31 cellular contexts compared by ENCODE assay signal in genomic region chr16:52556083-52556482, GRCh38. TPM values are rescaled to one million over a fixed set of nuclear protein-coding genes. Genes with fewer than 3 reads are reported as not detected.
"Had no signal": no experiment of that assay in that cellular context is flagged by ENCODE, and none has a peak within 500 bp of the region (broad histone marks: within the 10 kb centered on the region; RNA-seq: fewer than 3 reads in every experiment).

No MANE protein-coding gene starts in this region.

- H3K4me3 Mint-ChIP-seq: natural killer cell; nephron; neural progenitor cell; stimulated activated memory B cell treated with anti-CD40 and anti-IgM and Interleukin-4, amounts not matched to agents 10 μg/mL and 1 μg/mL and 100 μg/mL, for 72 hours; stimulated activated naive CD8-positive, alpha-beta T cell treated with anti-CD3 and anti-CD28 coated beads, Interleukin-15, amount 100 ng/mL, for 72 hours; type B pancreatic cell had no signal

- H3K79me2 ChIP-seq: parathyroid adenoma had no signal

- H2AFZ ChIP-seq: neural progenitor cell, parathyroid adenoma had no signal

- DNase-seq: natural killer cell; occipital lobe; ovary; posterior cingulate gyrus; psoas muscle; right cardiac atrium; spleen; stimulated activated CD4-positive, alpha-beta T cell treated with anti-CD3 and anti-CD28 coated beads, Interleukin-12 subunit alpha, Interleukin-12 subunit beta, amount 100 ng/mL, for 4 hours; stimulated activated CD4-positive, alpha-beta T cell treated with anti-CD3 and anti-CD28 coated beads, Interleukin-1b, Interleukin-23, amount 100 ng/mL, for 48 hours; stimulated activated CD4-positive, alpha-beta T cell treated with anti-CD3 and anti-CD28 coated beads, Interleukin-4, amount 100 ng/mL, for 1 hour; stimulated activated CD4-positive, alpha-beta T cell treated with anti-CD3 and anti-CD28 coated beads, Interleukin-4, amount 100 ng/mL, for 4 hours; stimulated activated CD8-positive, alpha-beta memory T cell treated with anti-CD3 and anti-CD28 coated beads, Interleukin-4, amount 100 ng/mL, for 48 hours; stimulated activated naive CD4-positive, alpha-beta T cell; stimulated activated naive CD8-positive, alpha-beta T cell treated with anti-CD3 and anti-CD28 coated beads, Interleukin-15, amount 100 ng/mL, for 72 hours; stimulated activated naive CD8-positive, alpha-beta T cell treated with anti-CD3 and anti-CD28 coated beads, Interleukin-15, Interleukin-2, amounts not matched to agents 100 U/mL and 50 U/mL, for 24 hours; substantia nigra; testis; tibial artery; transverse colon; upper lobe of right lung; uterus had no signal

- H3K9me3 Mint-ChIP-seq: stimulated activated naive CD8-positive, alpha-beta T cell treated with anti-CD3 and anti-CD28 coated beads, Interleukin-15, amount 100 ng/mL, for 72 hours had no signal

- H3K36me3 ChIP-seq: neural progenitor cell, ovary, spleen, suprapubic skin, tibial artery, transverse colon, upper lobe of right lung, uterus had no signal

- H3K9ac ChIP-seq: neural progenitor cell, parathyroid adenoma had no signal

- H3K27ac ChIP-seq: neural progenitor cell, ovary, parathyroid adenoma, psoas muscle, skin epidermis, spleen, suprapubic skin, testis, tibial artery, upper lobe of right lung, uterus had no signal

- H3K4me2 ChIP-seq: neural progenitor cell, smooth muscle cell had no signal

- H3K27ac Mint-ChIP-seq: natural killer cell; nephron; neural progenitor cell; progenitor cell of endocrine pancreas; stimulated activated memory B cell treated with anti-CD40 and anti-IgM and Interleukin-4, amounts not matched to agents 10 μg/mL and 1 μg/mL and 100 μg/mL, for 72 hours; stimulated activated naive CD8-positive, alpha-beta T cell treated with anti-CD3 and anti-CD28 coated beads, Interleukin-15, amount 100 ng/mL, for 72 hours; type B pancreatic cell had no signal

- H3K4me1 Mint-ChIP-seq: natural killer cell; nephron; stimulated activated memory B cell treated with anti-CD40 and anti-IgM and Interleukin-4, amounts not matched to agents 10 μg/mL and 1 μg/mL and 100 μg/mL, for 72 hours; stimulated activated naive CD8-positive, alpha-beta T cell treated with anti-CD3 and anti-CD28 coated beads, Interleukin-15, amount 100 ng/mL, for 72 hours had no signal

- H3K9me3 ChIP-seq: ovary, psoas muscle, suprapubic skin, testis, tibial artery, transverse colon, upper lobe of right lung, uterus had no signal

- H3K36me3 Mint-ChIP-seq: natural killer cell; neural progenitor cell; stimulated activated memory B cell treated with anti-CD40 and anti-IgM and Interleukin-4, amounts not matched to agents 10 μg/mL and 1 μg/mL and 100 μg/mL, for 72 hours; type B pancreatic cell had no signal

- H3K27me3 ChIP-seq: neural progenitor cell, ovary, testis, tibial artery, transverse colon, upper lobe of right lung had no signal

- H3K4me3 ChIP-seq: neural progenitor cell, ovary, psoas muscle, skin epidermis, smooth muscle cell, spleen, suprapubic skin, testis, tibial artery, transverse colon, upper lobe of right lung, uterus had no signal

- H3K27me3 Mint-ChIP-seq: progenitor cell of endocrine pancreas had no signal

- H3K4me1 ChIP-seq: parathyroid adenoma, psoas muscle, spleen, suprapubic skin, testis, tibial artery, upper lobe of right lung, uterus had no signal

RNA-seq across cellular contexts. Expression of gene TOX3, which starts 9.1 kb away (rescaled TPM):
- total RNA-seq: natural killer cell, osteoblast, psoas muscle, right cardiac atrium, spleen had no signal
